ENCODE assay signal across 11 cellular contexts in genomic region chr7:66696774-66697191, GRCh38. TPM values are rescaled to one million over a fixed set of nuclear protein-coding genes. Genes with fewer than 3 reads are reported as not detected.
DNase-seq lines count a peak whose midpoint lies in the region; ATAC-seq and TF ChIP-seq lines count a peak whose summit lies in the region.
"Had no signal": no experiment of that assay in that cellular context is flagged by ENCODE, and none has a peak within 500 bp of the region (broad histone marks: within the 10 kb centered on the region; RNA-seq: fewer than 3 reads in every experiment).

No MANE protein-coding gene starts in this region.

- no peaks in the 10 kb centered on the region for H3K9me3 Mint-ChIP-seq in activated naive CD8-positive, alpha-beta T cell treated with anti-CD3 and anti-CD28 coated beads, Interleukin-2, amount 50 U/mL, for 24 hours

- no peaks in the 10 kb centered on the region for H3K9me3 ChIP-seq in RWPE2 (ENCODE audit: severe bottlenecking)
- H3K9me3 ChIP-seq: Caco-2 had no signal

- no peaks in the 10 kb centered on the region for H3K27me3 ChIP-seq in RWPE2 (ENCODE audit: insufficient read depth, poor library complexity, severe bottlenecking)

- TF ChIP-seq CTCF in RWPE2 (IDR thresholded peaks at IDR 0.05; ENCODE audit: poor library complexity, severe bottlenecking) (no peak), foreskin fibroblast (IDR thresholded peaks at IDR 0.05; ENCODE audit: low read depth, low read length) (no peak)

- H3K27me3 Mint-ChIP-seq in activated naive CD8-positive, alpha-beta T cell treated with anti-CD3 and anti-CD28 coated beads, Interleukin-2, amount 50 U/mL, for 24 hours, result no peaks in the 10 kb centered on the region

- no peak overlapping the region for H3K4me3 ChIP-seq in RWPE2 (ENCODE audit: severe bottlenecking)
- H3K4me3 ChIP-seq in foreskin fibroblast (ENCODE audit: low read depth in 1 of 2, low read length in 2 of 2), result no peak overlapping the region
- H3K4me3 ChIP-seq: lung had no signal

- no peaks in the 10 kb centered on the region for H3K36me3 Mint-ChIP-seq in activated naive CD8-positive, alpha-beta T cell treated with anti-CD3 and anti-CD28 coated beads, Interleukin-2, amount 50 U/mL, for 24 hours (ENCODE audit: low read depth)

- no peak overlapping the region for H3K4me3 Mint-ChIP-seq in activated naive CD8-positive, alpha-beta T cell treated with anti-CD3 and anti-CD28 coated beads, Interleukin-2, amount 50 U/mL, for 24 hours

- ATAC-seq in RWPE2 (ENCODE audit: low read depth), result peak; percentile 50
- no peak for ATAC-seq in HG03175 (IDR thresholded peaks at IDR 0.05; ENCODE audit: unreplicated experiment)
- no peak for ATAC-seq in GM18861 (IDR thresholded peaks at IDR 0.05; ENCODE audit: unreplicated experiment)
- no peak for ATAC-seq in activated naive CD8-positive, alpha-beta T cell treated with anti-CD3 and anti-CD28 coated beads, Interleukin-2, amount 50 U/mL, for 24 hours

- H3K4me1 ChIP-seq in RWPE2 (ENCODE audit: insufficient read depth, poor library complexity, severe bottlenecking), result no peaks in the 10 kb centered on the region
- H3K4me1 ChIP-seq: Caco-2 had no signal

- H3K36me3 ChIP-seq in RWPE2 (ENCODE audit: low read depth), result peaks cover 4% of the 10 kb centered on the region; the same call in 1 of the 2 replicates

- H3K27ac Mint-ChIP-seq in activated naive CD8-positive, alpha-beta T cell treated with anti-CD3 and anti-CD28 coated beads, Interleukin-2, amount 50 U/mL, for 24 hours, result no peak overlapping the region

- no peaks in the 10 kb centered on the region for H3K4me1 Mint-ChIP-seq in activated naive CD8-positive, alpha-beta T cell treated with anti-CD3 and anti-CD28 coated beads, Interleukin-2, amount 50 U/mL, for 24 hours

- no peak overlapping the region for H3K27ac ChIP-seq in RWPE2 (ENCODE audit: poor library complexity, severe bottlenecking)

- DNase-seq in AG08395 (ENCODE audit: low spot score) (peak; percentile 52), H4 (ENCODE audit: low spot score) (peak; percentile 33), RWPE2 (ENCODE audit: low spot score) (no peak), foreskin fibroblast (peak; percentile 10 to 64), COR-L47 (lab: John Stamatoyannopoulos, UW) (no peak)
- DNase-seq in activated naive CD8-positive, alpha-beta T cell treated with anti-CD3 and anti-CD28 coated beads, Interleukin-2, amount 50 U/mL, for 24 hours, result no peak
- DNase-seq: Caco-2, small intestine had no signal

RNA-seq across cellular contexts. Expression of gene RABGEF1, which starts 43.8 kb away (rescaled TPM):
- 28.2 and 34.0 TPM in 2 replicates for total RNA-seq in H4 (2014; rRNA removed; shearing (Covaris generic))

Comparison
In these comparisons a context has a peak if more than half of its experiments do, and no peak if none do; other contexts are left out.
1. DNase-seq: peak in AG08395 (single experiment), H4 (single experiment) and foreskin fibroblast (2 of 2); none in RWPE2 (single experiment), activated naive CD8-positive, alpha-beta T cell treated with anti-CD3 and anti-CD28 coated beads, Interleukin-2, amount 50 U/mL, for 24 hours (single experiment) and COR-L47 (single experiment).